Comparison of ENCODE assay signal across 9 cellular contexts in genomic region chr14:32564591-32564990, GRCh38.
DNase-seq lines count a peak whose midpoint lies in the region; ATAC-seq, FAIRE-seq and TF ChIP-seq lines count a peak whose summit lies in the region.
"Had no signal": no experiment of that assay in that cellular context is flagged by ENCODE, and none has a peak within 500 bp of the region (broad histone marks: within the 10 kb centered on the region; RNA-seq: fewer than 3 reads in every experiment).

No MANE protein-coding gene starts in this region.

- intact Hi-C loops in sigmoid colon (cut with DNase I): loop anchor here (5.0 kb wide), 2 partner anchors 487 to 572 kb away; partner anchors contain the start of gene ARHGAP5

- no peak for TF ChIP-seq CTCF in sigmoid colon (IDR thresholded peaks at IDR 0.05)

- DNase-seq in GM12891 (ENCODE audit: insufficient read length, low spot score) (no peak), M059J (ENCODE audit: low read depth) (peak; percentile 64), fibroblast of gingiva (ENCODE audit: low read depth) (peak; percentile 19), sigmoid colon (no peak), NCI-H2227 treated with DMSO at 0.1 percent for 48 hours (lab: John Stamatoyannopoulos, UW) (no peak)
- DNase-seq: right lobe of liver had no signal

- no peaks in the 10 kb centered on the region for H3K27me3 ChIP-seq in sigmoid colon
- H3K27me3 ChIP-seq: right lobe of liver had no signal

- TF ChIP-seq POLR2A in GM12891 (IDR thresholded peaks at IDR 0.05; ENCODE audit: low read depth, low read length) (no peak), sigmoid colon (IDR thresholded peaks at IDR 0.05) (no peak)

- no peaks in the 10 kb centered on the region for H3K36me3 ChIP-seq in sigmoid colon
- H3K36me3 ChIP-seq: right lobe of liver had no signal

- H3K4me1 ChIP-seq in sigmoid colon: peaks cover 0 to 61% (median 49%) of the 10 kb centered on the region in 4 donors

- H3K4me3 ChIP-seq in sigmoid colon: no peak overlapping the region
- H3K4me3 ChIP-seq: right lobe of liver had no signal

- H3K27ac ChIP-seq in sigmoid colon: peak overlapping the region; percentile 65 to 84 (median 74)
- H3K27ac ChIP-seq: right lobe of liver had no signal

- peak; percentile 56 for FAIRE-seq in GM12891 (lab: Jason Lieb, UNC)
- FAIRE-seq: colon had no signal

- ATAC-seq in GM19452 (IDR thresholded peaks at IDR 0.05; ENCODE audit: unreplicated experiment) (no peak), HG03571 (IDR thresholded peaks at IDR 0.05; ENCODE audit: unreplicated experiment) (no peak)
- ATAC-seq: right lobe of liver had no signal

- TF ChIP-seq EP300 in sigmoid colon (IDR thresholded peaks at IDR 0.05): no peak

- no peaks in the 10 kb centered on the region for H3K9me3 ChIP-seq in sigmoid colon
- H3K9me3 ChIP-seq: right lobe of liver had no signal

TF ChIP-seq in GM12891, 5 proteins besides CTCF, POLR2A, EP300 and RAD21:
- TF ChIP-seq POU2F2 (IDR thresholded peaks at IDR 0.05; ENCODE audit: low read depth, low read length): no peak
- no peak for TF ChIP-seq PAX5 (IDR thresholded peaks at IDR 0.05; ENCODE audit: insufficient read depth, low read length, severe bottlenecking)

Comparison
In these comparisons a context has a peak if more than half of its experiments do, and no peak if none do; other contexts are left out.
1. DNase-seq: peak in M059J (single experiment) and fibroblast of gingiva (single experiment); none in GM12891 (single experiment), sigmoid colon (single experiment) and NCI-H2227 treated with DMSO at 0.1 percent for 48 hours (single experiment).